Comparison of ENCODE assay signal across 1 cellular context in genomic region chr22:39308614-39309363, GRCh38.
TF ChIP-seq lines count a peak whose summit lies in the region.

No MANE protein-coding gene starts in this region.

TF ChIP-seq in HEK293, 187 proteins besides CTCF, POLR2A, EP300 and RAD21 (continued from another document and continues in another):
- TF ChIP-seq, protein P1, sequence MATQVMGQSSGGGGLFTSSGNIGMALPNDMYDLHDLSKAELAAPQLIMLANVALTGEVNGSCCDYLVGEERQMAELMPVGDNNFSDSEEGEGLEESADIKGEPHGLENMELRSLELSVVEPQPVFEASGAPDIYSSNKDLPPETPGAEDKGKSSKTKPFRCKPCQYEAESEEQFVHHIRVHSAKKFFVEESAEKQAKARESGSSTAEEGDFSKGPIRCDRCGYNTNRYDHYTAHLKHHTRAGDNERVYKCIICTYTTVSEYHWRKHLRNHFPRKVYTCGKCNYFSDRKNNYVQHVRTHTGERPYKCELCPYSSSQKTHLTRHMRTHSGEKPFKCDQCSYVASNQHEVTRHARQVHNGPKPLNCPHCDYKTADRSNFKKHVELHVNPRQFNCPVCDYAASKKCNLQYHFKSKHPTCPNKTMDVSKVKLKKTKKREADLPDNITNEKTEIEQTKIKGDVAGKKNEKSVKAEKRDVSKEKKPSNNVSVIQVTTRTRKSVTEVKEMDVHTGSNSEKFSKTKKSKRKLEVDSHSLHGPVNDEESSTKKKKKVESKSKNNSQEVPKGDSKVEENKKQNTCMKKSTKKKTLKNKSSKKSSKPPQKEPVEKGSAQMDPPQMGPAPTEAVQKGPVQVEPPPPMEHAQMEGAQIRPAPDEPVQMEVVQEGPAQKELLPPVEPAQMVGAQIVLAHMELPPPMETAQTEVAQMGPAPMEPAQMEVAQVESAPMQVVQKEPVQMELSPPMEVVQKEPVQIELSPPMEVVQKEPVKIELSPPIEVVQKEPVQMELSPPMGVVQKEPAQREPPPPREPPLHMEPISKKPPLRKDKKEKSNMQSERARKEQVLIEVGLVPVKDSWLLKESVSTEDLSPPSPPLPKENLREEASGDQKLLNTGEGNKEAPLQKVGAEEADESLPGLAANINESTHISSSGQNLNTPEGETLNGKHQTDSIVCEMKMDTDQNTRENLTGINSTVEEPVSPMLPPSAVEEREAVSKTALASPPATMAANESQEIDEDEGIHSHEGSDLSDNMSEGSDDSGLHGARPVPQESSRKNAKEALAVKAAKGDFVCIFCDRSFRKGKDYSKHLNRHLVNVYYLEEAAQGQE (tag by site-specific recombination; IDR thresholded peaks at IDR 0.05) = peak; percentile 90
- TF ChIP-seq, protein P2, sequence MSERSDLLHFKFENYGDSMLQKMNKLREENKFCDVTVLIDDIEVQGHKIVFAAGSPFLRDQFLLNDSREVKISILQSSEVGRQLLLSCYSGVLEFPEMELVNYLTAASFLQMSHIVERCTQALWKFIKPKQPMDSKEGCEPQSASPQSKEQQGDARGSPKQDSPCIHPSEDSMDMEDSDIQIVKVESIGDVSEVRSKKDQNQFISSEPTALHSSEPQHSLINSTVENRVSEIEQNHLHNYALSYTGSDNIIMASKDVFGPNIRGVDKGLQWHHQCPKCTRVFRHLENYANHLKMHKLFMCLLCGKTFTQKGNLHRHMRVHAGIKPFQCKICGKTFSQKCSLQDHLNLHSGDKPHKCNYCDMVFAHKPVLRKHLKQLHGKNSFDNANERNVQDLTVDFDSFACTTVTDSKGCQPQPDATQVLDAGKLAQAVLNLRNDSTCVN (tag by site-specific recombination; optimal IDR thresholded peaks at IDR 0.05) = no peak
- TF ChIP-seq ZNF660 (tag by site-specific recombination; IDR thresholded peaks at IDR 0.05) (peak; percentile 95), IKZF3 (tag by site-specific recombination; IDR thresholded peaks at IDR 0.05) (peak; percentile 91), ZNF76 (tag by site-specific recombination; IDR thresholded peaks at IDR 0.05; ENCODE audit: borderline replicate concordance, low read depth) (0 out of 2 replicates have a peak, but pooled peaks have one; percentile 20), HOXC10 (CRISPR knock-in tag; IDR thresholded peaks at IDR 0.05) (no peak), KLF9 (tag by site-specific recombination; IDR thresholded peaks at IDR 0.05; ENCODE audit: low read depth) (no peak), ZBTB8A (tag by site-specific recombination; IDR thresholded peaks at IDR 0.05) (peak; percentile 84), ZNF843 (tag by site-specific recombination; IDR thresholded peaks at IDR 0.05) (no peak), TRIM28 (IDR thresholded peaks at IDR 0.05; ENCODE audit: borderline replicate concordance, low read length) (no peak), ZNF433 (tag by site-specific recombination; IDR thresholded peaks at IDR 0.05; ENCODE audit: low read depth) (no peak), SP3 (tag by site-specific recombination; IDR thresholded peaks at IDR 0.05) (no peak), ZNF24 (tag by site-specific recombination; IDR thresholded peaks at IDR 0.05) (peak; percentile 88; the same call in 1 of the 2 replicates), ZNF302 (tag by site-specific recombination; IDR thresholded peaks at IDR 0.05; ENCODE audit: low read depth) (no peak), ZNF416 (tag by site-specific recombination; IDR thresholded peaks at IDR 0.05) (no peak), ZNF292 (tag by site-specific recombination; IDR thresholded peaks at IDR 0.05; ENCODE audit: borderline replicate concordance, low read depth) (no peak), ZNF521 (tag by site-specific recombination; IDR thresholded peaks at IDR 0.05) (no peak), KLF10 (tag by site-specific recombination; IDR thresholded peaks at IDR 0.05) (peak; percentile 53), GLIS2 (tag by site-specific recombination; IDR thresholded peaks at IDR 0.05) (peak; percentile 86), PRDM1 (tag by site-specific recombination; IDR thresholded peaks at IDR 0.05) (no peak; the same call in 1 of the 2 replicates), ZNF16 (tag by site-specific recombination; IDR thresholded peaks at IDR 0.05; ENCODE audit: low read depth) (no peak), ZNF768 (tag by site-specific recombination; IDR thresholded peaks at IDR 0.05) (no peak), ZNF600 (tag by site-specific recombination; IDR thresholded peaks at IDR 0.05) (no peak), ZNF629 (tag by site-specific recombination; IDR thresholded peaks at IDR 0.05) (peak; percentile 87), KLF7 (tag by site-specific recombination; IDR thresholded peaks at IDR 0.05; ENCODE audit: borderline replicate concordance) (no peak), ATF2 (tag by site-specific recombination; IDR thresholded peaks at IDR 0.05; ENCODE audit: low read depth) (peak; percentile 51), ZNF704 (tag by site-specific recombination; IDR thresholded peaks at IDR 0.05) (no peak), ZNF639 (tag by site-specific recombination; IDR thresholded peaks at IDR 0.05) (peak; percentile 49; the same call in 1 of the 2 replicates), PRDM4 (tag by site-specific recombination; IDR thresholded peaks at IDR 0.05) (no peak), ZNF37A (tag by site-specific recombination; IDR thresholded peaks at IDR 0.05) (no peak), OVOL3 (tag by site-specific recombination; IDR thresholded peaks at IDR 0.05) (no peak)
- TF ChIP-seq, protein P3, sequence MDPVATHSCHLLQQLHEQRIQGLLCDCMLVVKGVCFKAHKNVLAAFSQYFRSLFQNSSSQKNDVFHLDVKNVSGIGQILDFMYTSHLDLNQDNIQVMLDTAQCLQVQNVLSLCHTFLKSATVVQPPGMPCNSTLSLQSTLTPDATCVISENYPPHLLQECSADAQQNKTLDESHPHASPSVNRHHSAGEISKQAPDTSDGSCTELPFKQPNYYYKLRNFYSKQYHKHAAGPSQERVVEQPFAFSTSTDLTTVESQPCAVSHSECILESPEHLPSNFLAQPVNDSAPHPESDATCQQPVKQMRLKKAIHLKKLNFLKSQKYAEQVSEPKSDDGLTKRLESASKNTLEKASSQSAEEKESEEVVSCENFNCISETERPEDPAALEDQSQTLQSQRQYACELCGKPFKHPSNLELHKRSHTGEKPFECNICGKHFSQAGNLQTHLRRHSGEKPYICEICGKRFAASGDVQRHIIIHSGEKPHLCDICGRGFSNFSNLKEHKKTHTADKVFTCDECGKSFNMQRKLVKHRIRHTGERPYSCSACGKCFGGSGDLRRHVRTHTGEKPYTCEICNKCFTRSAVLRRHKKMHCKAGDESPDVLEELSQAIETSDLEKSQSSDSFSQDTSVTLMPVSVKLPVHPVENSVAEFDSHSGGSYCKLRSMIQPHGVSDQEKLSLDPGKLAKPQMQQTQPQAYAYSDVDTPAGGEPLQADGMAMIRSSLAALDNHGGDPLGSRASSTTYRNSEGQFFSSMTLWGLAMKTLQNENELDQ (tag by site-specific recombination; IDR thresholded peaks at IDR 0.05; ENCODE audit: low read depth) = no peak
- TF ChIP-seq, protein P4, sequence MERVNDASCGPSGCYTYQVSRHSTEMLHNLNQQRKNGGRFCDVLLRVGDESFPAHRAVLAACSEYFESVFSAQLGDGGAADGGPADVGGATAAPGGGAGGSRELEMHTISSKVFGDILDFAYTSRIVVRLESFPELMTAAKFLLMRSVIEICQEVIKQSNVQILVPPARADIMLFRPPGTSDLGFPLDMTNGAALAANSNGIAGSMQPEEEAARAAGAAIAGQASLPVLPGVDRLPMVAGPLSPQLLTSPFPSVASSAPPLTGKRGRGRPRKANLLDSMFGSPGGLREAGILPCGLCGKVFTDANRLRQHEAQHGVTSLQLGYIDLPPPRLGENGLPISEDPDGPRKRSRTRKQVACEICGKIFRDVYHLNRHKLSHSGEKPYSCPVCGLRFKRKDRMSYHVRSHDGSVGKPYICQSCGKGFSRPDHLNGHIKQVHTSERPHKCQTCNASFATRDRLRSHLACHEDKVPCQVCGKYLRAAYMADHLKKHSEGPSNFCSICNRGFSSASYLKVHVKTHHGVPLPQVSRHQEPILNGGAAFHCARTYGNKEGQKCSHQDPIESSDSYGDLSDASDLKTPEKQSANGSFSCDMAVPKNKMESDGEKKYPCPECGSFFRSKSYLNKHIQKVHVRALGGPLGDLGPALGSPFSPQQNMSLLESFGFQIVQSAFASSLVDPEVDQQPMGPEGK (tag by site-specific recombination; IDR thresholded peaks at IDR 0.05) = peak; percentile 85
- TF ChIP-seq, protein P5, sequence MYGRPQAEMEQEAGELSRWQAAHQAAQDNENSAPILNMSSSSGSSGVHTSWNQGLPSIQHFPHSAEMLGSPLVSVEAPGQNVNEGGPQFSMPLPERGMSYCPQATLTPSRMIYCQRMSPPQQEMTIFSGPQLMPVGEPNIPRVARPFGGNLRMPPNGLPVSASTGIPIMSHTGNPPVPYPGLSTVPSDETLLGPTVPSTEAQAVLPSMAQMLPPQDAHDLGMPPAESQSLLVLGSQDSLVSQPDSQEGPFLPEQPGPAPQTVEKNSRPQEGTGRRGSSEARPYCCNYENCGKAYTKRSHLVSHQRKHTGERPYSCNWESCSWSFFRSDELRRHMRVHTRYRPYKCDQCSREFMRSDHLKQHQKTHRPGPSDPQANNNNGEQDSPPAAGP (tag by site-specific recombination; IDR thresholded peaks at IDR 0.05) = peak; percentile 54
- TF ChIP-seq, protein P6, sequence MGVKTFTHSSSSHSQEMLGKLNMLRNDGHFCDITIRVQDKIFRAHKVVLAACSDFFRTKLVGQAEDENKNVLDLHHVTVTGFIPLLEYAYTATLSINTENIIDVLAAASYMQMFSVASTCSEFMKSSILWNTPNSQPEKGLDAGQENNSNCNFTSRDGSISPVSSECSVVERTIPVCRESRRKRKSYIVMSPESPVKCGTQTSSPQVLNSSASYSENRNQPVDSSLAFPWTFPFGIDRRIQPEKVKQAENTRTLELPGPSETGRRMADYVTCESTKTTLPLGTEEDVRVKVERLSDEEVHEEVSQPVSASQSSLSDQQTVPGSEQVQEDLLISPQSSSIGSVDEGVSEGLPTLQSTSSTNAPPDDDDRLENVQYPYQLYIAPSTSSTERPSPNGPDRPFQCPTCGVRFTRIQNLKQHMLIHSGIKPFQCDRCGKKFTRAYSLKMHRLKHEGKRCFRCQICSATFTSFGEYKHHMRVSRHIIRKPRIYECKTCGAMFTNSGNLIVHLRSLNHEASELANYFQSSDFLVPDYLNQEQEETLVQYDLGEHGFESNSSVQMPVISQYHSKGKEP (tag by site-specific recombination; IDR thresholded peaks at IDR 0.05) = peak; percentile 72
